ENCODE assay signal across 1 cellular context in the genomic region with DNA sequence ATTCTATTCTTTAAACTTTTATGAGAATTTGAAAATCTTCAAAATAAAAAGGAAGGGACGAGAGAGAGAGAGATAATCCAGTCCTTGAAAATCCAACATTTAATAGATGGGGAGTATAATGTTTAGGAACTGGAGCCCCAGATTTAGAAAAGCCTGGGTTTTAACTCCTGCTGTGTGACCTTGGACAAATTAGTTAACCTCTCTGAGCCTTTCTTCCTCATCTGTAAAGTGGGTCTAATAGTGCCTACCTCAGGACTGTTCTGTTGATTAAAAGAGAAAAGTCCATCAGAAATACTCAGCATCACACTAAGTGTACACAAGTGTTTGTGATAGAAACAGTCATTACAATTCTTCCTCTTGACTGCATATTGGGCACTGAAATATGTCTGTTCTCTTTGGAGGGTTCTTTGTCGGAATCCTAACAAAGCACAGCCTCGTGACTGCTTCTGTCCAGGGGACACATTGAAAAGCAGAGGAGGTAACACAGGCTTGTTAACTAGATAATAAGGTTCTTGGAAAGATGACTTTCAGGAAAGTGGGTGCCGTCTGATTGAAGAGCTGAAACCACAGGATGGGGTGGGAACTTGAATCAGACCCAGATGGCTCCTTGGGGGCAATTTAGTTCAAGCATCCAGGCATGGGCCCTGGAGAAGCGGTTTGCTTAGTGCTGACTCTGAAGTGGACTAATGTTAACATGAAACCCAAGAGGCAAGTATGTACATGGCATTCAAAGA.
TF ChIP-seq lines count a peak whose summit lies in the region.

No MANE protein-coding gene starts in this region.

TF ChIP-seq in IMR-90, 13 proteins besides CTCF, POLR2A, EP300 and RAD21:
- TF ChIP-seq CEBPB (IDR thresholded peaks at IDR 0.05; ENCODE audit: low read depth, low read length) (no peak), MAFK (IDR thresholded peaks at IDR 0.05; ENCODE audit: low read depth, low read length) (no peak), RCOR1 (IDR thresholded peaks at IDR 0.05; ENCODE audit: insufficient replicate concordance, low read length) (no peak), RFX5 (IDR thresholded peaks at IDR 0.05; ENCODE audit: low read depth, low read length) (no peak)
- TF ChIP-seq, protein P1, sequence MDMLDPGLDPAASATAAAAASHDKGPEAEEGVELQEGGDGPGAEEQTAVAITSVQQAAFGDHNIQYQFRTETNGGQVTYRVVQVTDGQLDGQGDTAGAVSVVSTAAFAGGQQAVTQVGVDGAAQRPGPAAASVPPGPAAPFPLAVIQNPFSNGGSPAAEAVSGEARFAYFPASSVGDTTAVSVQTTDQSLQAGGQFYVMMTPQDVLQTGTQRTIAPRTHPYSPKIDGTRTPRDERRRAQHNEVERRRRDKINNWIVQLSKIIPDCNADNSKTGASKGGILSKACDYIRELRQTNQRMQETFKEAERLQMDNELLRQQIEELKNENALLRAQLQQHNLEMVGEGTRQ (IDR thresholded peaks at IDR 0.05; ENCODE audit: low read depth, low read length): no peak
- TF ChIP-seq, protein P2, sequence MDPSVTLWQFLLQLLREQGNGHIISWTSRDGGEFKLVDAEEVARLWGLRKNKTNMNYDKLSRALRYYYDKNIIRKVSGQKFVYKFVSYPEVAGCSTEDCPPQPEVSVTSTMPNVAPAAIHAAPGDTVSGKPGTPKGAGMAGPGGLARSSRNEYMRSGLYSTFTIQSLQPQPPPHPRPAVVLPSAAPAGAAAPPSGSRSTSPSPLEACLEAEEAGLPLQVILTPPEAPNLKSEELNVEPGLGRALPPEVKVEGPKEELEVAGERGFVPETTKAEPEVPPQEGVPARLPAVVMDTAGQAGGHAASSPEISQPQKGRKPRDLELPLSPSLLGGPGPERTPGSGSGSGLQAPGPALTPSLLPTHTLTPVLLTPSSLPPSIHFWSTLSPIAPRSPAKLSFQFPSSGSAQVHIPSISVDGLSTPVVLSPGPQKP (IDR thresholded peaks at IDR 0.05; ENCODE audit: borderline replicate concordance, low read depth, low read length): no peak
